Comparison of ENCODE assay signal across 1 cellular context in the genomic region with DNA sequence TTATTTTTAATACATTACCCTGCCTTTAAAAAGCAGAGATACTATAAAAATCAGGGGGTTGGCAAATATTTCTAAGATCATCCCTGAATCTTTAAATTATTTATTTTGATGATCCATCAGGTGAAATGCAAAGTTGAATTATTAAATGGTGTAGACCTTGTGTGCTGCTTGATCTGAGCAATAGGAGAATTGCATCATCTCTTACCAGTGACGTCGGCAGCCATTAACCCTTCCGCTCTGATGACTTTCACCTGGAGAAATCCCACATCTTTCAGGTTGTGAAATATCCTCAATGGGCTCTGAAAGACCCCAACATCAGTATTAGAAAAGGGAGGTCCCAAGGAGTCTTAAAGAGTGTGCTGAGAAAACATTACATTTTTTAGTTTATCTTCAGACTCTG.
TF ChIP-seq lines count a peak whose summit lies in the region.

No MANE protein-coding gene starts in this region.

TF ChIP-seq in GM23338, 12 proteins besides CTCF, POLR2A, EP300 and RAD21:
- TF ChIP-seq, protein P1, sequence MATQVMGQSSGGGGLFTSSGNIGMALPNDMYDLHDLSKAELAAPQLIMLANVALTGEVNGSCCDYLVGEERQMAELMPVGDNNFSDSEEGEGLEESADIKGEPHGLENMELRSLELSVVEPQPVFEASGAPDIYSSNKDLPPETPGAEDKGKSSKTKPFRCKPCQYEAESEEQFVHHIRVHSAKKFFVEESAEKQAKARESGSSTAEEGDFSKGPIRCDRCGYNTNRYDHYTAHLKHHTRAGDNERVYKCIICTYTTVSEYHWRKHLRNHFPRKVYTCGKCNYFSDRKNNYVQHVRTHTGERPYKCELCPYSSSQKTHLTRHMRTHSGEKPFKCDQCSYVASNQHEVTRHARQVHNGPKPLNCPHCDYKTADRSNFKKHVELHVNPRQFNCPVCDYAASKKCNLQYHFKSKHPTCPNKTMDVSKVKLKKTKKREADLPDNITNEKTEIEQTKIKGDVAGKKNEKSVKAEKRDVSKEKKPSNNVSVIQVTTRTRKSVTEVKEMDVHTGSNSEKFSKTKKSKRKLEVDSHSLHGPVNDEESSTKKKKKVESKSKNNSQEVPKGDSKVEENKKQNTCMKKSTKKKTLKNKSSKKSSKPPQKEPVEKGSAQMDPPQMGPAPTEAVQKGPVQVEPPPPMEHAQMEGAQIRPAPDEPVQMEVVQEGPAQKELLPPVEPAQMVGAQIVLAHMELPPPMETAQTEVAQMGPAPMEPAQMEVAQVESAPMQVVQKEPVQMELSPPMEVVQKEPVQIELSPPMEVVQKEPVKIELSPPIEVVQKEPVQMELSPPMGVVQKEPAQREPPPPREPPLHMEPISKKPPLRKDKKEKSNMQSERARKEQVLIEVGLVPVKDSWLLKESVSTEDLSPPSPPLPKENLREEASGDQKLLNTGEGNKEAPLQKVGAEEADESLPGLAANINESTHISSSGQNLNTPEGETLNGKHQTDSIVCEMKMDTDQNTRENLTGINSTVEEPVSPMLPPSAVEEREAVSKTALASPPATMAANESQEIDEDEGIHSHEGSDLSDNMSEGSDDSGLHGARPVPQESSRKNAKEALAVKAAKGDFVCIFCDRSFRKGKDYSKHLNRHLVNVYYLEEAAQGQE (IDR thresholded peaks at IDR 0.05; ENCODE audit: unreplicated experiment), result no peak
- TF ChIP-seq ZNF331 (CRISPR knock-in tag; IDR thresholded peaks at IDR 0.05; ENCODE audit: low read depth), result no peak
